ENCODE assay signal across 8 cellular contexts in the genomic region with DNA sequence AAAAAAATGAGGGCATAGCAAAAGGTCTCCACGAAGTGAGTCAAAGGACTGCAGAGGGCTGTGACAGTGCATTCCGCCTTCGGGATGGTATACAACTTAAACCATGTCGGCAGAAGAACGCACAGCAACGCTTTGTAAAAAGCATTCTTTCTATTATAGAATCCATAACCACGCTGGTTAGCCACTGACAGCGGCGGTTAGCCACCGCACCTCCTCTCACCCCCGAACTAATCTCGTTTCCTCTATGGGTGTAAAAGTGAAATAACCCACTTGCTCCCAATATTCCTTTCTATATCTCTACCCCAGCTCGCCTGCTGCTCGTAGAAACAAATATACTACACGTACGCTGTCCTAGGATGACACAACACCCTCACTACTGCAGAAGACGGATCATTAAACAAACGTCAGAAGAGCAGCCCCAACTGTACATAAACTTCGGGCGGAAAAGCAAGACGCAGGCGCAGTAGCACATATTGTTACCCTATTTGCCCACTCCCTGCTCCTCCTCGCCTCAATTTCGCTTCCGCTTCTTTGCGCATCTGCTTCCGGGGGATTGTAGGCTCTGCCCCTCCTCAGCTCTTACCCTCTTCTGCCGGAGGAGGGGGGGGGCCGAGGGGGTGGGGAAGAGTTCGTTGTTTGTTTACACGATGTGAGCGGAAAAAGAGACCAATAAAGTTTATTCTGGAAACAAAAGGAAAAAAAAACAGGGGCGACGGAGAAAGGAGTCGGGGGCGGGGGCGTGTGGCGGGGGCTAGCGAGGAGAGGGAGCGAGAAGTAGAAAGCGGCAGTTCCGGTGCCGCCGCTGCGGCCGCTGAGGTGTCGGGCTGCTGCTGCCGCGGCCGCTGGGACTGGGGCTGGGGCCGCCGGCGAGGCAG. TPM values are rescaled to one million over a fixed set of nuclear protein-coding genes. Genes with fewer than 3 reads are reported as not detected.
A peak's percentile ranks its signal among the peaks of the same experiment; 100 is the strongest.
DNase-seq lines count a peak whose midpoint lies in the region; ATAC-seq and FAIRE-seq lines count a peak whose summit lies in the region.

A gene (plus strand): TSS at position 787 of the 875 bp plus-strand sequence. CDS start 50,469 bp downstream, outside the sequence.

- peaks cover 0 to 3% of the 10 kb centered on the region in 2 donors for H3K36me3 Mint-ChIP-seq in activated T-cell treated with anti-CD3 and anti-CD28 coated beads, Interleukin-2, amount 50 U/mL, for 72 hours (ENCODE audit: insufficient read depth in 2 of 2)
- H3K36me3 Mint-ChIP-seq in naive B cell = no peaks in the 10 kb centered on the region
- no peaks in the 10 kb centered on the region for H3K36me3 Mint-ChIP-seq in stimulated activated memory B cell treated with anti-CD40 and anti-IgM and Interleukin-4, amounts not matched to agents 10 μg/mL and 1 μg/mL and 100 μg/mL, for 72 hours

- ATAC-seq in GM21786 (IDR thresholded peaks at IDR 0.05; ENCODE audit: unreplicated experiment) (peak; percentile 77), naive B cell (ENCODE audit: low read depth in 2 of 2) (peak; percentile 71 to 73)
- ATAC-seq in activated T-cell treated with anti-CD3 and anti-CD28 coated beads, Interleukin-2, amount 50 U/mL, for 72 hours (replicated peaks in 1 of 2) = peak; percentile 76 to 78
- peak; percentile 91 for ATAC-seq in stimulated activated memory B cell treated with anti-CD40 and anti-IgM and Interleukin-4, amounts not matched to agents 10 μg/mL and 1 μg/mL and 100 μg/mL, for 72 hours

- peak; percentile 96 for DNase-seq in DMS79 (lab: John Stamatoyannopoulos, UW)
- DNase-seq in RCC 7860 (ENCODE audit: low spot score) = peak; percentile 93
- peak; percentile 90 to 94 for DNase-seq in activated T-cell treated with anti-CD3 and anti-CD28 coated beads, Interleukin-2, amount 50 U/mL, for 72 hours
- DNase-seq in fibroblast of gingiva (ENCODE audit: low read depth) = peak; percentile 99
- peak; percentile 94 for DNase-seq in naive B cell

- no peaks in the 10 kb centered on the region for H3K9me3 Mint-ChIP-seq in activated T-cell treated with anti-CD3 and anti-CD28 coated beads, Interleukin-2, amount 50 U/mL, for 72 hours
- no peaks in the 10 kb centered on the region for H3K9me3 Mint-ChIP-seq in naive B cell
- no peaks in the 10 kb centered on the region for H3K9me3 Mint-ChIP-seq in stimulated activated memory B cell treated with anti-CD40 and anti-IgM and Interleukin-4, amounts not matched to agents 10 μg/mL and 1 μg/mL and 100 μg/mL, for 72 hours

- FAIRE-seq in RCC 7860 (lab: Jason Lieb, UNC) = peak; percentile 76

- peaks cover 7% of the 10 kb centered on the region for H3K27me3 Mint-ChIP-seq in activated T-cell treated with anti-CD3 and anti-CD28 coated beads, Interleukin-2, amount 50 U/mL, for 72 hours (ENCODE audit: low read depth)
- no peaks in the 10 kb centered on the region for H3K27me3 Mint-ChIP-seq in naive B cell
- no peaks in the 10 kb centered on the region for H3K27me3 Mint-ChIP-seq in stimulated activated memory B cell treated with anti-CD40 and anti-IgM and Interleukin-4, amounts not matched to agents 10 μg/mL and 1 μg/mL and 100 μg/mL, for 72 hours

- H3K36me3 ChIP-seq in KOPT-K1 (ENCODE audit: insufficient read depth, low read length) = no peaks in the 10 kb centered on the region

- H3K9me3 ChIP-seq in KOPT-K1 (ENCODE audit: insufficient read depth, low read length, poor library complexity, severe bottlenecking) = no peaks in the 10 kb centered on the region

- H3K4me1 Mint-ChIP-seq in activated T-cell treated with anti-CD3 and anti-CD28 coated beads, Interleukin-2, amount 50 U/mL, for 72 hours (ENCODE audit: low read depth) = peaks cover 48% of the 10 kb centered on the region
- H3K4me1 Mint-ChIP-seq in naive B cell = peaks cover 29 to 33% (median 32%) of the 10 kb centered on the region in 3 donors
- peaks cover 44% of the 10 kb centered on the region for H3K4me1 Mint-ChIP-seq in stimulated activated memory B cell treated with anti-CD40 and anti-IgM and Interleukin-4, amounts not matched to agents 10 μg/mL and 1 μg/mL and 100 μg/mL, for 72 hours

- peak within 1 kb of the TSS; percentile 94 to 98 for H3K4me3 Mint-ChIP-seq in activated T-cell treated with anti-CD3 and anti-CD28 coated beads, Interleukin-2, amount 50 U/mL, for 72 hours
- H3K4me3 Mint-ChIP-seq in naive B cell = peak within 1 kb of the TSS in 7 of 8 donors; percentile 91 to 98 (median 95)
- peak within 1 kb of the TSS; percentile 92 for H3K4me3 Mint-ChIP-seq in stimulated activated memory B cell treated with anti-CD40 and anti-IgM and Interleukin-4, amounts not matched to agents 10 μg/mL and 1 μg/mL and 100 μg/mL, for 72 hours

- peak within 1 kb of the TSS; percentile 85 for H3K27ac ChIP-seq in KOPT-K1 (ENCODE audit: low read depth, low read length, poor library complexity, severe bottlenecking)

- H3K27ac Mint-ChIP-seq in activated T-cell treated with anti-CD3 and anti-CD28 coated beads, Interleukin-2, amount 50 U/mL, for 72 hours = peak within 1 kb of the TSS; percentile 98
- peak within 1 kb of the TSS in 5 of 6 donors; percentile 94 to 99 (median 97) for H3K27ac Mint-ChIP-seq in naive B cell
- H3K27ac Mint-ChIP-seq in stimulated activated memory B cell treated with anti-CD40 and anti-IgM and Interleukin-4, amounts not matched to agents 10 μg/mL and 1 μg/mL and 100 μg/mL, for 72 hours = no peak within 1 kb of the TSS

RNA-seq across cellular contexts. Expression of the gene that starts here (rescaled TPM):
- 10 to 100 TPM; 19.2 to 25.6 TPM for total RNA-seq in activated T-cell treated with anti-CD3 and anti-CD28 coated beads, Interleukin-2, amount 50 U/mL, for 72 hours
- polyA plus RNA-seq in naive B cell (ENCODE audit: low read depth in 6 of 6) = 10 to 100 TPM; 14.8 to 30.1 (median 22.9) TPM

Comparison
In these comparisons a context has a peak if more than half of its experiments do, and no peak if none do; other contexts are left out.
1. Peak in every context shown above with its lines: DNase-seq, ATAC-seq and H3K27ac ChIP-seq.